Comparison of ENCODE assay signal across 8 cellular contexts in the genomic region with DNA sequence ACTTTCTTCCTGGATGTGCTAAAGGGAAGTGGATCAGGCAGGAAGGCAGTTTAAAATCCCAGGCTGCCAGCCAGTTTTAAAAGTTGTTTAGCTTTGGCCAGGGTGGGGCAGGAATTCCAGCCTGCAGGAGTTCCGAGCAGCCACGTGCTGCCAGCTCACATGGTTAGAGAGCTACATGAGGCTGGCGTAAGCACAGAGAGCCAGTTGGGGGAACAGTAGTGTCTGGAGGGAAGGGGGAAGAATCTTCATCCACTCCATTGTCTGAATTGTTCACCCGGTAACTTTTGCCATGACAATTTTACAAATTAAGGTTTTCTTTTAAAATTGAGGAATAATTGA. TPM values are rescaled to one million over a fixed set of nuclear protein-coding genes. Genes with fewer than 3 reads are reported as not detected.
DNase-seq lines count a peak whose midpoint lies in the region; ATAC-seq and TF ChIP-seq lines count a peak whose summit lies in the region.

No MANE protein-coding gene starts in this region.

- H3K27ac ChIP-seq in BLaER1 = peak overlapping the region; percentile 50; the same call in 1 of the 2 replicates
- H3K27ac ChIP-seq in stomach = peak overlapping the region; percentile 87 to 99 (median 96)

- H3K4me3 Mint-ChIP-seq in activated CD4-positive, alpha-beta T cell treated with anti-CD3 and anti-CD28 coated beads for 36 hours = no peak overlapping the region

- no peaks in the 10 kb centered on the region for H3K27me3 Mint-ChIP-seq in activated CD4-positive, alpha-beta T cell treated with anti-CD3 and anti-CD28 coated beads for 36 hours

- H3K9me3 ChIP-seq in BLaER1 (no peaks in the 10 kb centered on the region), stomach (no peaks in the 10 kb centered on the region)

- H4K20me1 ChIP-seq in BLaER1 = no peaks in the 10 kb centered on the region

- H3K4me3 ChIP-seq in BLaER1 (no peak overlapping the region), astrocyte of the spinal cord (ENCODE audit: low read depth, low read length) (no peak overlapping the region), stomach (no peak overlapping the region)

- peaks cover 47% of the 10 kb centered on the region for H3K4me1 ChIP-seq in BLaER1
- peaks cover 62 to 82% (median 75%) of the 10 kb centered on the region in 4 donors for H3K4me1 ChIP-seq in stomach

- H3K27me3 ChIP-seq in BLaER1 (no peaks in the 10 kb centered on the region), stomach (no peaks in the 10 kb centered on the region)

- no peak for ATAC-seq in HG02623 (IDR thresholded peaks at IDR 0.05; ENCODE audit: unreplicated experiment)
- no peak for ATAC-seq in activated CD4-positive, alpha-beta T cell treated with anti-CD3 and anti-CD28 coated beads for 36 hours

- no peak overlapping the region for H3K27ac Mint-ChIP-seq in activated CD4-positive, alpha-beta T cell treated with anti-CD3 and anti-CD28 coated beads for 36 hours

- H3K4me2 ChIP-seq in BLaER1 = peak overlapping the region; percentile 39; the same call in 1 of the 2 replicates

- CTCF ChIA-PET in activated CD4-positive, alpha-beta T cell treated with anti-CD3 and anti-CD28 coated beads for 36 hours (lab: Charles Lee) = no interaction called here

- intact Hi-C loops in stomach (cut with DNase I; ENCODE audit: low total_unique reads) = no loop called here
- intact Hi-C loops in activated CD4-positive, alpha-beta T cell treated with anti-CD3 and anti-CD28 coated beads for 36 hours (cut with DNase I, micrococcal nuclease) = no loop called here

- TF ChIP-seq POLR2A in stomach (IDR thresholded peaks at IDR 0.05) = peak in 1 of 4 donors; percentile 22

- H3K36me3 ChIP-seq in BLaER1 = peaks cover 31% of the 10 kb centered on the region
- peaks cover 24 to 30% (median 30%) of the 10 kb centered on the region in 4 donors for H3K36me3 ChIP-seq in stomach

- POLR2A ChIA-PET in activated CD4-positive, alpha-beta T cell treated with anti-CD3 and anti-CD28 coated beads for 36 hours (lab: Charles Lee) = no interaction called here

- H3K9me3 Mint-ChIP-seq in activated CD4-positive, alpha-beta T cell treated with anti-CD3 and anti-CD28 coated beads for 36 hours (ENCODE audit: low read depth) = no peaks in the 10 kb centered on the region

- TF ChIP-seq CTCF in astrocyte of the spinal cord (IDR thresholded peaks at IDR 0.05; ENCODE audit: low read depth, low read length) (no peak), stomach (IDR thresholded peaks at IDR 0.05) (no peak)

- TF ChIP-seq RAD21 in Ishikawa (IDR thresholded peaks at IDR 0.05; ENCODE audit: low read depth) = no peak

- H3K9ac ChIP-seq in BLaER1 = no peak overlapping the region

- H3K4me1 Mint-ChIP-seq in activated CD4-positive, alpha-beta T cell treated with anti-CD3 and anti-CD28 coated beads for 36 hours = peaks cover 56% of the 10 kb centered on the region

- WGBS in stomach, 5 donors = 12 to 20% (median 17%) methylated on average over 4 of the region's 4 CpGs

- peaks cover 33% of the 10 kb centered on the region for H3K36me3 Mint-ChIP-seq in activated CD4-positive, alpha-beta T cell treated with anti-CD3 and anti-CD28 coated beads for 36 hours (ENCODE audit: low read depth)

- in situ Hi-C loops in astrocyte of the spinal cord (cut with HindIII; ENCODE audit: low sequenced_read_pairs) = no loop called here

- TF ChIP-seq EP300 in Ishikawa (IDR thresholded peaks at IDR 0.05; ENCODE audit: borderline replicate concordance) (peak; percentile 55; the same call in 1 of the 2 replicates), stomach (IDR thresholded peaks at IDR 0.05) (peak; percentile 75)

- DNase-seq in astrocyte of the spinal cord (ENCODE audit: low read depth, low spot score) (peak; percentile 93), iris pigment epithelial cell (ENCODE audit: low read depth) (peak; percentile 57), stomach (peak; percentile 91)
- no peak for DNase-seq in stimulated activated CD4-positive, alpha-beta T cell treated with anti-CD3 and anti-CD28 coated beads, Interleukin-2, amount 100 ng/mL, for 24 hours
- no peak for DNase-seq in activated CD4-positive, alpha-beta T cell treated with anti-CD3 and anti-CD28 coated beads for 36 hours

TF ChIP-seq in Ishikawa, 13 proteins besides CTCF, POLR2A, EP300 and RAD21:
- TF ChIP-seq, protein P1, sequence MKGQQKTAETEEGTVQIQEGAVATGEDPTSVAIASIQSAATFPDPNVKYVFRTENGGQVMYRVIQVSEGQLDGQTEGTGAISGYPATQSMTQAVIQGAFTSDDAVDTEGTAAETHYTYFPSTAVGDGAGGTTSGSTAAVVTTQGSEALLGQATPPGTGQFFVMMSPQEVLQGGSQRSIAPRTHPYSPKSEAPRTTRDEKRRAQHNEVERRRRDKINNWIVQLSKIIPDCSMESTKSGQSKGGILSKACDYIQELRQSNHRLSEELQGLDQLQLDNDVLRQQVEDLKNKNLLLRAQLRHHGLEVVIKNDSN (IDR thresholded peaks at IDR 0.05) = peak; percentile 90
- TF ChIP-seq NFIC (IDR thresholded peaks at IDR 0.05) (peak; percentile 59), YY1 (IDR thresholded peaks at IDR 0.05; ENCODE audit: low read depth) (no peak), TEAD4 (IDR thresholded peaks at IDR 0.05) (peak; percentile 86), FOXM1 (IDR thresholded peaks at IDR 0.05; ENCODE audit: borderline replicate concordance, low read depth) (0 out of 2 replicates have a peak, but pooled peaks have one; percentile 38)
- TF ChIP-seq, protein P2, sequence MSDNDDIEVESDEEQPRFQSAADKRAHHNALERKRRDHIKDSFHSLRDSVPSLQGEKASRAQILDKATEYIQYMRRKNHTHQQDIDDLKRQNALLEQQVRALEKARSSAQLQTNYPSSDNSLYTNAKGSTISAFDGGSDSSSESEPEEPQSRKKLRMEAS (IDR thresholded peaks at IDR 0.05) = peak; percentile 99

RNA-seq across cellular contexts. Expression of a gene that starts 12.0 kb away (rescaled TPM):
- 10 to 100 TPM in 4 of 5 donors, 1 to 10 TPM in 1; 9.4 to 56.5 (median 32.6) TPM for total RNA-seq in stomach
- 10 to 100 TPM; 18.0 to 23.1 (median 22.6) TPM for polyA plus RNA-seq in stomach
- 10 to 100 TPM; 79.8 to 96.2 TPM for total RNA-seq in activated CD4-positive, alpha-beta T cell treated with anti-CD3 and anti-CD28 coated beads for 36 hours

RNA-seq across cellular contexts. Expression of a gene that starts 12.2 kb away (rescaled TPM):
- 10 to 100 TPM in 1 of 5 donors, 1 to 10 TPM in 4; 1.8 to 14.8 (median 4.2) TPM for total RNA-seq in stomach
- 10 to 100 TPM in 1 of 3 donors, 1 to 10 TPM in 2; 6.1 to 10.4 (median 7.9) TPM for polyA plus RNA-seq in stomach
- 10 to 100 TPM in 1 of 2 experiments, 1 to 10 TPM in 1; 9.1 to 11.3 TPM for total RNA-seq in activated CD4-positive, alpha-beta T cell treated with anti-CD3 and anti-CD28 coated beads for 36 hours

RNA-seq across cellular contexts. Expression of a gene that starts 21.6 kb away (rescaled TPM):
- 100 to 1,000 TPM in 1 of 5 donors, 10 to 100 TPM in 4; 24.5 to 130 (median 68.3) TPM for total RNA-seq in stomach
- polyA plus RNA-seq in stomach = 10 to 100 TPM; 36.5 to 90.7 (median 79.6) TPM
- total RNA-seq in activated CD4-positive, alpha-beta T cell treated with anti-CD3 and anti-CD28 coated beads for 36 hours = 10 to 100 TPM; 46.2 to 48.3 TPM

RNA-seq across cellular contexts. Expression of a gene that starts 26.9 kb away (rescaled TPM):
- not detected for total RNA-seq in stomach
- under 1 TPM in 2 of 3 donors, not detected in 1; 0.18 to 0.19 TPM for polyA plus RNA-seq in stomach
- under 1 TPM in 1 of 2 experiments, not detected in 1; 0.14 TPM for total RNA-seq in activated CD4-positive, alpha-beta T cell treated with anti-CD3 and anti-CD28 coated beads for 36 hours

RNA-seq across cellular contexts. Expression of a gene that starts 38.5 kb away (rescaled TPM):
- total RNA-seq in stomach = 10 to 100 TPM; 26.6 to 50.4 (median 37.1) TPM
- 10 to 100 TPM in 1 of 3 donors, 1 to 10 TPM in 2; 6.3 to 15.1 (median 9.2) TPM for polyA plus RNA-seq in stomach
- 10 to 100 TPM; 23.2 to 25.9 TPM for total RNA-seq in activated CD4-positive, alpha-beta T cell treated with anti-CD3 and anti-CD28 coated beads for 36 hours

Comparison
In these comparisons a context has a peak if more than half of its experiments do, and no peak if none do; other contexts are left out.
1. DNase-seq: peak in astrocyte of the spinal cord (single experiment), iris pigment epithelial cell (single experiment) and stomach (single experiment); none in stimulated activated CD4-positive, alpha-beta T cell treated with anti-CD3 and anti-CD28 coated beads, Interleukin-2, amount 100 ng/mL, for 24 hours (0 of 2) and activated CD4-positive, alpha-beta T cell treated with anti-CD3 and anti-CD28 coated beads for 36 hours (single experiment).